Comparison of ENCODE assay signal across 8 cellular contexts in the genomic region with DNA sequence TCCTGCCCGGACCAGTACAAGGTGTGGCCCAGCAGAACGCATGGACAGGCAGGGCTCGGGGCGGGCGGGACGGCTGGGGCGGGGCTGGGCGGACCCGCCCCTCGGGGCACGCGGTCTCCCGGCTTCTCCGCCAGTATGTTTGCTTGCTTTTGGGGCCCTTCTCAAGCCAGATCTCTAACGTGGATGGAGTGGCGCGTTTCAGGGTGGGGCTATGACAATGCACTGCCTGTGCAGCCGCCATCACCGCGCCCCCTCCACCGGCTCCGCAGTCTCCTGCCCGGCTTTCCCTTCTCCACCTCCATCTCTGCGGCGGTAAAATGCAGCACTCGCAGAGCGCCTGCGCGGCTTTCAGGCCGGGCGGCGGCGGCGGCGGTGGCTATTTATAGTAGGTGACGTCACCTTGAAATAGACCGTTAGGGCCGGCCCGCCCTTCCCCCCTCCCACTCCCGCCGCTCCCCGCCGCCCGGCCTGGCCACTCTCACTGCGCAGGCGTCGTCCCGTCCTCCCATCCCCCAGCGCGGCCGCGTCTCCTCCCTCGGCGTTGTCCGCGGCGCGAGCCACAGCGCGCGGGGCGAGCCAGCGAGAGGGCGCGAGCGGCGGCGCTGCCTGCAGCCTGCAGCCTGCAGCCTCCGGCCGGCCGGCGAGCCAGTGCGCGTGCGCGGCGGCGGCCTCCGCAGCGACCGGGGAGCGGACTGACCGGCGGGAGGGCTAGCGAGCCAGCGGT. TPM values are rescaled to one million over a fixed set of nuclear protein-coding genes. Genes with fewer than 3 reads are reported as not detected.
DNase-seq lines count a peak whose midpoint lies in the region; ATAC-seq, FAIRE-seq and TF ChIP-seq lines count a peak whose summit lies in the region.

YWHAH (plus strand) TSS at position 560 of the 724 bp plus-strand sequence. CDS start 199 bp downstream, outside the sequence.

- peak; percentile 12 for DNase-seq in AG04449 (ENCODE audit: low read depth, low spot score)
- DNase-seq in NCI-H2227 treated with DMSO at 0.1 percent for 48 hours (lab: John Stamatoyannopoulos, UW): peak; percentile 89
- DNase-seq in activated CD4-positive, CD25-positive, alpha-beta regulatory T cell treated with anti-CD3 and anti-CD28 coated beads, Interleukin-2, amount 50 U/mL, for 16 hours (ENCODE audit: low read depth, low spot score): peak; percentile 73
- DNase-seq in central memory CD4-positive, alpha-beta T cell: peak; percentile 84
- peak; percentile 54 for DNase-seq in keratinocyte (ENCODE audit: low read depth, low spot score)
- peak; percentile 85 to 91 (median 88) for DNase-seq in stimulated activated CD4-positive, alpha-beta T cell treated with anti-CD3 and anti-CD28 coated beads, Interleukin-12 subunit alpha, Interleukin-12 subunit beta, amount 100 ng/mL, for 48 hours (ENCODE audit: low read depth in 2 of 3, low spot score in 1 of 3)

- H4K20me1 ChIP-seq in keratinocyte (ENCODE audit: control insufficient read depth, extremely low read depth, insufficient read depth, low read length): peaks cover 16% of the 10 kb centered on the region

- CTCF ChIA-PET in AG04449 (lab: Yijun Ruan, JAX): interaction anchor here (2.6 kb wide), 1 partner anchor 278 kb away, joined by 7 read pairs; no protein-coding TSS in a partner anchor

- no peaks in the 10 kb centered on the region for H3K27me3 ChIP-seq in keratinocyte (ENCODE audit: control insufficient read depth, extremely low read depth, insufficient read depth, low read length)

- FAIRE-seq in keratinocyte (lab: Jason Lieb, UNC): no peak

- TF ChIP-seq CTCF in AG04449 (IDR thresholded peaks at IDR 0.05; ENCODE audit: insufficient read depth, low read length, missing control alignments) (no peak), keratinocyte (optimal IDR thresholded peaks at IDR 0.05 in 1 of 3, IDR thresholded peaks at IDR 0.05 in 1 of 3, conservative IDR thresholded peaks at IDR 0.05 in 1 of 3; ENCODE audit: extremely low read depth in 1 of 3, insufficient read depth in 2 of 3, low read length in 3 of 3) (peak in 1 of 3 experiments; percentile 10)

- peak within 1 kb of the TSS; percentile 95 for H3K9ac ChIP-seq in keratinocyte (ENCODE audit: control insufficient read depth, extremely low read depth, insufficient read depth, low read length)

- peak within 1 kb of the TSS; percentile 78 for H3K4me3 ChIP-seq in AG04449 (ENCODE audit: low read depth, low read length)
- H3K4me3 ChIP-seq in keratinocyte (ENCODE audit: control insufficient read depth in 2 of 3, extremely low read depth in 1 of 3, insufficient read depth in 2 of 3, low read depth in 1 of 3, low read length in 3 of 3): peak within 1 kb of the TSS; percentile 94 to 98 (median 94)

- ATAC-seq in GM18870 (IDR thresholded peaks at IDR 0.05; ENCODE audit: unreplicated experiment) (peak; percentile 47), HG03108 (IDR thresholded peaks at IDR 0.05; ENCODE audit: unreplicated experiment) (peak; percentile 51)

- H3K9me1 ChIP-seq in keratinocyte (ENCODE audit: control insufficient read depth, extremely low read depth, insufficient read depth, low read length): no peaks in the 10 kb centered on the region

- no peaks in the 10 kb centered on the region for H3K9me3 ChIP-seq in keratinocyte (ENCODE audit: control insufficient read depth, low read depth, low read length)

- peaks cover 47% of the 10 kb centered on the region for H3K79me2 ChIP-seq in keratinocyte (ENCODE audit: control insufficient read depth, insufficient read depth, low read length)

- H3K4me1 ChIP-seq in keratinocyte (ENCODE audit: control insufficient read depth, extremely low read depth, insufficient read depth, low read length): peaks cover 27% of the 10 kb centered on the region

- H3K4me2 ChIP-seq in keratinocyte (ENCODE audit: control insufficient read depth, extremely low read depth, insufficient read depth, low read depth, low read length): peak within 1 kb of the TSS; percentile 99

- POLR2A ChIA-PET in AG04449 (lab: Yijun Ruan, JAX): no interaction called here

- peak within 1 kb of the TSS; percentile 97 for H2AFZ ChIP-seq in keratinocyte (ENCODE audit: control insufficient read depth, low read length)

- H3K27ac ChIP-seq in keratinocyte (ENCODE audit: control insufficient read depth, insufficient read depth, low read length): peak within 1 kb of the TSS; percentile 91

- H3K36me3 ChIP-seq in keratinocyte (ENCODE audit: control insufficient read depth in 2 of 2, extremely low read depth in 1 of 2, insufficient read depth in 2 of 2, low read length in 2 of 2): peaks cover 7 to 22% of the 10 kb centered on the region in 2 experiments

- dilution Hi-C loops in keratinocyte (cut with MboI; ENCODE audit: extremely low pct_ligation_motif_present, low sequenced_read_pairs): no loop called here

RNA-seq across cellular contexts. Expression of gene YWHAH, which starts in this region (rescaled TPM):
- 63.7 to 194 TPM (median 108 TPM) in 3 replicates for polyA plus RNA-seq in keratinocyte
- 30.9 TPM for polyA plus RNA-seq in keratinocyte (2011; ENCODE audit: low read depth)
- polyA plus RNA-seq in keratinocyte (2011; cell fraction: cytosol; rRNA removed): 138 and 189 TPM in 2 replicates
- polyA plus RNA-seq in keratinocyte (2011; cell fraction: nucleus; rRNA removed): 70.1 and 75.6 TPM in 2 replicates
- polyA plus RNA-seq in keratinocyte (2012; ENCODE audit: low replicate concordance): 90.5 and 148 TPM in 2 replicates
- 48.3 to 130 TPM (median 66.6 TPM) in 3 replicates for polyA minus RNA-seq in keratinocyte
- 80.0 TPM for polyA minus RNA-seq in keratinocyte (2011; cell fraction: cytosol; rRNA and poly(A)+ RNA removed)
- polyA minus RNA-seq in keratinocyte (2011; cell fraction: nucleus; rRNA and poly(A)+ RNA removed): 13.3 and 30.2 TPM in 2 replicates

Comparison
In these comparisons a context has a peak if more than half of its experiments do, and no peak if none do; other contexts are left out.
1. Peak in every context shown above with its lines: DNase-seq, ATAC-seq, H3K4me3 ChIP-seq and H3K27ac ChIP-seq.
2. DNase-seq: peak in every context shown above with its lines; median percentile 89 in NCI-H2227 treated with DMSO at 0.1 percent for 48 hours; 88 in stimulated activated CD4-positive, alpha-beta T cell treated with anti-CD3 and anti-CD28 coated beads, Interleukin-12 subunit alpha, Interleukin-12 subunit beta, amount 100 ng/mL, for 48 hours; 84 in central memory CD4-positive, alpha-beta T cell; 73 in activated CD4-positive, CD25-positive, alpha-beta regulatory T cell treated with anti-CD3 and anti-CD28 coated beads, Interleukin-2, amount 50 U/mL, for 16 hours; 54 in keratinocyte; 12 in AG04449.